Comparison of ENCODE assay signal across 1 cellular context in genomic region chr11:57741132-57742086, GRCh38.
A peak's percentile ranks its signal among the peaks of the same experiment; 100 is the strongest.
TF ChIP-seq lines count a peak whose summit lies in the region.

A gene with protein sequence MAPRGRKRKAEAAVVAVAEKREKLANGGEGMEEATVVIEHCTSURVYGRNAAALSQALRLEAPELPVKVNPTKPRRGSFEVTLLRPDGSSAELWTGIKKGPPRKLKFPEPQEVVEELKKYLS (plus strand): TSS chr11:57741491. CDS start chr11:57741596, 105 bp downstream.

TF ChIP-seq in GM12878, 131 proteins besides CTCF, POLR2A, EP300 and RAD21 (continued from another document):
- TF ChIP-seq RB1 (IDR thresholded peaks at IDR 0.05; ENCODE audit: borderline replicate concordance) (peak; percentile 97; the same call in 1 of the 2 replicates), BRCA1 (IDR thresholded peaks at IDR 0.05; ENCODE audit: low read depth, low read length) (no peak), TARDBP (IDR thresholded peaks at IDR 0.05; ENCODE audit: borderline replicate concordance) (0 out of 2 replicates have a peak, but pooled peaks have one; percentile 76), RUNX3 (IDR thresholded peaks at IDR 0.05; ENCODE audit: low read length) (peak; percentile 85), NR2C1 (IDR thresholded peaks at IDR 0.05) (peak; percentile 82), NFIC (IDR thresholded peaks at IDR 0.05; ENCODE audit: low read depth, low read length) (no peak; the same call in 1 of the 2 replicates)
- TF ChIP-seq, protein P1, sequence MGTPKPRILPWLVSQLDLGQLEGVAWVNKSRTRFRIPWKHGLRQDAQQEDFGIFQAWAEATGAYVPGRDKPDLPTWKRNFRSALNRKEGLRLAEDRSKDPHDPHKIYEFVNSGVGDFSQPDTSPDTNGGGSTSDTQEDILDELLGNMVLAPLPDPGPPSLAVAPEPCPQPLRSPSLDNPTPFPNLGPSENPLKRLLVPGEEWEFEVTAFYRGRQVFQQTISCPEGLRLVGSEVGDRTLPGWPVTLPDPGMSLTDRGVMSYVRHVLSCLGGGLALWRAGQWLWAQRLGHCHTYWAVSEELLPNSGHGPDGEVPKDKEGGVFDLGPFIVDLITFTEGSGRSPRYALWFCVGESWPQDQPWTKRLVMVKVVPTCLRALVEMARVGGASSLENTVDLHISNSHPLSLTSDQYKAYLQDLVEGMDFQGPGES (IDR thresholded peaks at IDR 0.05), result 0 out of 2 replicates have a peak, but pooled peaks have one; percentile 48
